ENCODE assay signal across 12 cellular contexts in genomic region chr6:10585232-10585887, GRCh38.
A peak's percentile ranks its signal among the peaks of the same experiment; 100 is the strongest.
DNase-seq lines count a peak whose midpoint lies in the region; ATAC-seq and TF ChIP-seq lines count a peak whose summit lies in the region.
"Had no signal": no experiment of that assay in that cellular context is flagged by ENCODE, and none has a peak within 500 bp of the region (broad histone marks: within the 10 kb centered on the region; RNA-seq: fewer than 3 reads in every experiment).

No MANE protein-coding gene starts in this region.

- H2AFZ ChIP-seq in smooth muscle cell (ENCODE audit: low read depth) = peak overlapping the region; percentile 11

- H3K4me3 ChIP-seq in HUES6 (ENCODE audit: low read depth, low read length) = peak overlapping the region; percentile 57
- peak overlapping the region; percentile 9 for H3K4me3 ChIP-seq in smooth muscle cell
- H3K4me3 ChIP-seq in uterus = no peak overlapping the region
- no peak overlapping the region for H3K4me3 ChIP-seq in breast epithelium
- H3K4me3 ChIP-seq: body of pancreas had no signal

- peak overlapping the region; percentile 70 for H3K4me2 ChIP-seq in smooth muscle cell

- no peaks in the 10 kb centered on the region for H3K79me2 ChIP-seq in smooth muscle cell (ENCODE audit: low read depth)

- H3K4me1 ChIP-seq in HUES6 (ENCODE audit: control insufficient read depth, insufficient read depth, low read length) (peaks cover 54% of the 10 kb centered on the region), smooth muscle cell (ENCODE audit: low read depth) (peaks cover 54% of the 10 kb centered on the region), uterus (no peaks in the 10 kb centered on the region), breast epithelium (peaks cover 0 to 12% of the 10 kb centered on the region in 2 donors)

- intact Hi-C loops in uterus (cut with DNase I; ENCODE audit: low total_unique reads) = no loop called here
- intact Hi-C loops in breast epithelium (cut with DNase I; ENCODE audit: low total_unique reads) = no loop called here

- TF ChIP-seq POLR2A in uterus (IDR thresholded peaks at IDR 0.05) (no peak), breast epithelium (IDR thresholded peaks at IDR 0.05) (no peak)

- no peaks in the 10 kb centered on the region for H3K9me3 Mint-ChIP-seq in brain

- peaks cover 44% of the 10 kb centered on the region for H3K4me1 Mint-ChIP-seq in brain

- H3K9ac ChIP-seq in HUES6 (ENCODE audit: low read length) (peak overlapping the region; percentile 58), smooth muscle cell (ENCODE audit: low read depth) (no peak overlapping the region)

- peak overlapping the region; percentile 27 to 80 (median 55) for H3K27ac Mint-ChIP-seq in brain

- no peaks in the 10 kb centered on the region for H3K36me3 ChIP-seq in HUES6 (ENCODE audit: control insufficient read depth, insufficient read depth, low read length)
- H3K36me3 ChIP-seq in smooth muscle cell (ENCODE audit: low read depth) = no peaks in the 10 kb centered on the region
- no peaks in the 10 kb centered on the region for H3K36me3 ChIP-seq in uterus
- no peaks in the 10 kb centered on the region for H3K36me3 ChIP-seq in breast epithelium

- H3K27ac ChIP-seq in HUES6 (ENCODE audit: low read depth, low read length) = peak overlapping the region; percentile 75
- H3K27ac ChIP-seq in smooth muscle cell (ENCODE audit: low read depth) = no peak overlapping the region
- no peak overlapping the region for H3K27ac ChIP-seq in uterus
- H3K27ac ChIP-seq in breast epithelium = no peak overlapping the region
- H3K27ac ChIP-seq: body of pancreas, VCaP had no signal

- ATAC-seq in HG02588 (IDR thresholded peaks at IDR 0.05; ENCODE audit: unreplicated experiment) = no peak
- ATAC-seq: body of pancreas had no signal

- H3K9me3 ChIP-seq in HUES6 (ENCODE audit: control insufficient read depth, insufficient read depth, low read depth, low read length) = no peaks in the 10 kb centered on the region
- H3K9me3 ChIP-seq in smooth muscle cell (replicated peaks; ENCODE audit: low read depth) = no peaks in the 10 kb centered on the region
- no peaks in the 10 kb centered on the region for H3K9me3 ChIP-seq in uterus
- no peaks in the 10 kb centered on the region for H3K9me3 ChIP-seq in breast epithelium
- H3K9me3 ChIP-seq: body of pancreas had no signal

- H3F3A ChIP-seq in smooth muscle cell (ENCODE audit: low read depth) = no peaks in the 10 kb centered on the region

- DNase-seq in iPS DF 19.7 (ENCODE audit: low read depth, low spot score) (peak; percentile 90), smooth muscle cell (lab: John Stamatoyannopoulos, UW; ENCODE audit: unreplicated experiment) (no peak), uterus (no peak), NCI-H226 (no peak), breast epithelium (ENCODE audit: low spot score in 2 of 2) (no peak)
- DNase-seq: body of pancreas; KG1; stimulated activated CD4-positive, alpha-beta T cell treated with anti-CD3 and anti-CD28 coated beads, Interleukin-4, amount 100 ng/mL, for 1 hour had no signal

- WGBS in smooth muscle cell (ENCODE audit: low lambda C conversion rate) = 15% methylated on average over 13 of the region's 13 CpGs

- TF ChIP-seq CTCF in brain (conservative IDR thresholded peaks at IDR 0.05) (no peak), smooth muscle cell (IDR thresholded peaks at IDR 0.05; ENCODE audit: borderline replicate concordance, insufficient read depth, poor library complexity, severe bottlenecking) (no peak), uterus (IDR thresholded peaks at IDR 0.05) (no peak), breast epithelium (IDR thresholded peaks at IDR 0.05) (no peak)

- H4K20me1 ChIP-seq in smooth muscle cell (ENCODE audit: low read depth) = no peaks in the 10 kb centered on the region

- H3K4me3 Mint-ChIP-seq in brain = peak overlapping the region; percentile 76 to 84 (median 84)

- H3K27me3 Mint-ChIP-seq in brain = no peaks in the 10 kb centered on the region

- peaks cover 1% of the 10 kb centered on the region for H3K36me3 Mint-ChIP-seq in brain

- H3K27me3 ChIP-seq in HUES6 (ENCODE audit: control insufficient read depth, insufficient read depth, low read length) (no peaks in the 10 kb centered on the region), smooth muscle cell (ENCODE audit: low read depth) (peaks cover 35% of the 10 kb centered on the region), uterus (no peaks in the 10 kb centered on the region), breast epithelium (no peaks in the 10 kb centered on the region)
- H3K27me3 ChIP-seq: body of pancreas had no signal

Comparison
In these comparisons a context has a peak if more than half of its experiments do, and no peak if none do; other contexts are left out.
1. H3K4me3 ChIP-seq: peak in HUES6 (single experiment) and smooth muscle cell (single experiment); none in uterus (0 of 2) and breast epithelium (0 of 3).